8 cellular contexts compared by ENCODE assay signal in genomic region chr3:85151555-85151954, GRCh38.
"Had no signal": no experiment of that assay in that cellular context is flagged by ENCODE, and none has a peak within 500 bp of the region (broad histone marks: within the 10 kb centered on the region; RNA-seq: fewer than 3 reads in every experiment).

No MANE protein-coding gene starts in this region.

- ATAC-seq: GM12878 had no signal

- H3K4me3 ChIP-seq: GM12878 had no signal

- DNase-seq: GDM1, GF-D8 had no signal

- FAIRE-seq: G401.6, GM12878, GM12891, GM12892, GM18507, GM19239 had no signal
